In genomic region chr10:4652111-4653010, GRCh38 we compare ENCODE assay signal across 10 cellular contexts.
DNase-seq lines count a peak whose midpoint lies in the region; ATAC-seq and TF ChIP-seq lines count a peak whose summit lies in the region.
"Had no signal": no experiment of that assay in that cellular context is flagged by ENCODE, and none has a peak within 500 bp of the region (broad histone marks: within the 10 kb centered on the region; RNA-seq: fewer than 3 reads in every experiment).

No MANE protein-coding gene starts in this region.

- CTCF ChIA-PET in activated CD8-positive, alpha-beta memory T cell treated with anti-CD3 and anti-CD28 coated beads, Interleukin-2, amount 10 ng/mL, durations not matched to agents 7 days and 5 days (lab: Charles Lee): interaction anchor here (1.0 to 1.2 kb wide), 2 partner anchors 12 to 894 kb away, joined by 3 read pairs; no protein-coding TSS in a partner anchor
- CTCF ChIA-PET in CD8-positive, alpha-beta T cell (lab: Charles Lee): interaction anchor here (0.6 to 1.5 kb wide), 3 partner anchors 471 to 1455 kb away, joined by 3 to 5 read pairs (median 3); no protein-coding TSS in a partner anchor

- no peak overlapping the region for H3K4me3 Mint-ChIP-seq in activated CD8-positive, alpha-beta memory T cell treated with anti-CD3 and anti-CD28 coated beads, Interleukin-2, amount 10 ng/mL, durations not matched to agents 7 days and 5 days
- H3K4me3 Mint-ChIP-seq in CD8-positive, alpha-beta T cell: no peak overlapping the region
- H3K4me3 Mint-ChIP-seq: IgD-negative memory B cell had no signal

- H3K4ac ChIP-seq in trophoblast cell (ENCODE audit: low read depth, low read length): peak overlapping the region; percentile 84

- no peak overlapping the region for H3K23ac ChIP-seq in trophoblast cell (ENCODE audit: low read length)

- H2BK5ac ChIP-seq in trophoblast cell (ENCODE audit: low read depth, low read length, poor library complexity): peak overlapping the region; percentile 70

- no peak overlapping the region for H3K4me3 ChIP-seq in trophoblast cell (ENCODE audit: low read depth, low read length)
- no peak overlapping the region for H3K4me3 ChIP-seq in CD8-positive, alpha-beta T cell (ENCODE audit: low read depth, low read length)
- H3K4me3 ChIP-seq: lung had no signal

- POLR2A ChIA-PET in CD8-positive, alpha-beta T cell (lab: Charles Lee): no interaction called here

- H3K9me3 ChIP-seq in trophoblast cell (ENCODE audit: insufficient read depth, low read depth, low read length): no peaks in the 10 kb centered on the region
- no peaks in the 10 kb centered on the region for H3K9me3 ChIP-seq in CD8-positive, alpha-beta T cell (ENCODE audit: low read length)

- peak overlapping the region; percentile 60 for H3K27ac Mint-ChIP-seq in activated CD8-positive, alpha-beta memory T cell treated with anti-CD3 and anti-CD28 coated beads, Interleukin-2, amount 10 ng/mL, durations not matched to agents 7 days and 5 days
- H3K27ac Mint-ChIP-seq in CD8-positive, alpha-beta T cell: no peak overlapping the region
- H3K27ac Mint-ChIP-seq: IgD-negative memory B cell had no signal

- intact Hi-C loops in CD8-positive, alpha-beta T cell (cut with DNase I, micrococcal nuclease): loop anchor here in 1 of 2 experiments (10.0 kb wide), 1 partner anchor 1258 kb away; no protein-coding TSS in a partner anchor

- no peak overlapping the region for H4K12ac ChIP-seq in trophoblast cell (ENCODE audit: low read depth, low read length)

- TF ChIP-seq CTCF in CD8-positive, alpha-beta T cell (IDR thresholded peaks at IDR 0.05): no peak

- peak overlapping the region; percentile 21 for H4K8ac ChIP-seq in trophoblast cell (ENCODE audit: low read depth, low read length)

- H3K4me2 ChIP-seq in trophoblast cell (ENCODE audit: low read length): no peak overlapping the region

- H3K27ac ChIP-seq in trophoblast cell (ENCODE audit: low read depth, low read length): peak overlapping the region; percentile 1
- H3K27ac ChIP-seq in CD8-positive, alpha-beta T cell (ENCODE audit: low read depth, low read length): no peak overlapping the region

- peak overlapping the region; percentile 92 for H2BK12ac ChIP-seq in trophoblast cell (ENCODE audit: low read length)

- H2BK120ac ChIP-seq in trophoblast cell (ENCODE audit: insufficient read depth, low read length, poor library complexity): peak overlapping the region; percentile 55

- peaks cover 26% of the 10 kb centered on the region for H3K4me1 Mint-ChIP-seq in activated CD8-positive, alpha-beta memory T cell treated with anti-CD3 and anti-CD28 coated beads, Interleukin-2, amount 10 ng/mL, durations not matched to agents 7 days and 5 days
- no peaks in the 10 kb centered on the region for H3K4me1 Mint-ChIP-seq in CD8-positive, alpha-beta T cell (ENCODE audit: low read depth)

- peaks cover 4% of the 10 kb centered on the region for H3K36me3 Mint-ChIP-seq in activated CD8-positive, alpha-beta memory T cell treated with anti-CD3 and anti-CD28 coated beads, Interleukin-2, amount 10 ng/mL, durations not matched to agents 7 days and 5 days
- no peaks in the 10 kb centered on the region for H3K36me3 Mint-ChIP-seq in CD8-positive, alpha-beta T cell

- H2AFZ ChIP-seq in trophoblast cell (ENCODE audit: insufficient read depth, low read length, poor library complexity): no peak overlapping the region

- no peak overlapping the region for H3K9ac ChIP-seq in trophoblast cell (ENCODE audit: low read length)

- H3K27me3 ChIP-seq in trophoblast cell (ENCODE audit: insufficient read depth, low read length): no peaks in the 10 kb centered on the region
- H3K27me3 ChIP-seq in CD8-positive, alpha-beta T cell (ENCODE audit: insufficient read depth, low read length): no peaks in the 10 kb centered on the region

- peak; percentile 47 for DNase-seq in activated CD8-positive, alpha-beta memory T cell treated with anti-CD3 and anti-CD28 coated beads, Interleukin-2, amount 10 ng/mL, durations not matched to agents 7 days and 5 days
- DNase-seq in trophoblast cell: no peak
- DNase-seq in middle frontal gyrus (ENCODE audit: extremely low spot score, low spot score): no peak
- DNase-seq in cerebellar cortex (ENCODE audit: low spot score): no peak
- no peak for DNase-seq in activated gamma-delta T cell (lab: John Stamatoyannopoulos, UW)
- DNase-seq in CD8-positive, alpha-beta T cell: no peak

- H3K36me3 ChIP-seq in trophoblast cell (ENCODE audit: control insufficient read depth in 1 of 2, insufficient read depth in 2 of 2, low read length in 2 of 2): no peaks in the 10 kb centered on the region
- H3K36me3 ChIP-seq in CD8-positive, alpha-beta T cell (ENCODE audit: insufficient read depth, low read length): no peaks in the 10 kb centered on the region

- H3K18ac ChIP-seq in trophoblast cell (ENCODE audit: low read length): peak overlapping the region; percentile 54

- peak; percentile 80 for ATAC-seq in GM18909 (IDR thresholded peaks at IDR 0.05; ENCODE audit: poor library complexity, unreplicated experiment)
- ATAC-seq in HG02759 (IDR thresholded peaks at IDR 0.05; ENCODE audit: unreplicated experiment): peak; percentile 49
- ATAC-seq in activated CD8-positive, alpha-beta memory T cell treated with anti-CD3 and anti-CD28 coated beads, Interleukin-2, amount 10 ng/mL, durations not matched to agents 7 days and 5 days: peak; percentile 60
- no peak for ATAC-seq in CD8-positive, alpha-beta T cell

- peak overlapping the region; percentile 82 for H4K91ac ChIP-seq in trophoblast cell (ENCODE audit: low read depth, low read length)

- no peaks in the 10 kb centered on the region for H3K9me3 Mint-ChIP-seq in activated CD8-positive, alpha-beta memory T cell treated with anti-CD3 and anti-CD28 coated beads, Interleukin-2, amount 10 ng/mL, durations not matched to agents 7 days and 5 days (ENCODE audit: low read depth)
- H3K9me3 Mint-ChIP-seq in CD8-positive, alpha-beta T cell: no peaks in the 10 kb centered on the region
- H3K9me3 Mint-ChIP-seq: IgD-negative memory B cell had no signal

- peaks cover 10% of the 10 kb centered on the region for H3K79me1 ChIP-seq in trophoblast cell (ENCODE audit: low read length)

- WGBS in trophoblast cell (ENCODE audit: extremely low coverage, insufficient coverage, insufficient read length): no CpG with 5 or more reads among the region's 8 CpGs

- no peaks in the 10 kb centered on the region for H3K79me2 ChIP-seq in trophoblast cell (ENCODE audit: control insufficient read depth, insufficient read depth, low read length, poor library complexity)

- H2AK5ac ChIP-seq in trophoblast cell (ENCODE audit: low read length): peak overlapping the region; percentile 55

- peaks cover 2 to 6% of the 10 kb centered on the region in 2 experiments for H3K4me1 ChIP-seq in trophoblast cell (ENCODE audit: control insufficient read depth in 1 of 2, insufficient read depth in 2 of 2, low read length in 2 of 2)
- H3K4me1 ChIP-seq in CD8-positive, alpha-beta T cell (ENCODE audit: insufficient read depth, low read length): no peaks in the 10 kb centered on the region

- H3K14ac ChIP-seq in trophoblast cell (ENCODE audit: low read length): peak overlapping the region; percentile 72

- no peaks in the 10 kb centered on the region for H3K27me3 Mint-ChIP-seq in activated CD8-positive, alpha-beta memory T cell treated with anti-CD3 and anti-CD28 coated beads, Interleukin-2, amount 10 ng/mL, durations not matched to agents 7 days and 5 days
- peaks cover 2% of the 10 kb centered on the region for H3K27me3 Mint-ChIP-seq in CD8-positive, alpha-beta T cell (ENCODE audit: low read depth)
